Comparison of ENCODE assay signal across 9 cellular contexts in the genomic region with DNA sequence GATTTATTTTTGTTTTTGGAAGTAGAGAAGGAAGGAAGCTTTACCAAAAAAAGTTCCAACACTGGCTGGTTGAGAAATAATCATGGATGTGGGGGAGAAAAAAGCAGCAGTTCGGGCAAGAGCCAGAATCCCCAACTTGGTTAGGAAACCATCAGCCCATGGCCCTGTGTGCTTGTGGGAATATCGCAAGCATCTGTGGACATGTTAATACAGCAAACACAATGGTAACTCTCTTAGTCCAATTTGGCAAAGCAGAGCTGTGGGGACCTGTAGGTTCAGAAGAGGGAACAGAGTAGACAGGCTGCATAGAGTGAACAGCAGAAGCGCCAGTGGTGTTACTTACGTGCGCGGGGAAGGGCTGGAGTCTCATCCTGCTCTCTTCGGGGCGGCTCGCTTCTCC. TPM values are rescaled to one million over a fixed set of nuclear protein-coding genes. Genes with fewer than 3 reads are reported as not detected.
DNase-seq lines count a peak whose midpoint lies in the region; ATAC-seq and TF ChIP-seq lines count a peak whose summit lies in the region.
"Had no signal": no experiment of that assay in that cellular context is flagged by ENCODE, and none has a peak within 500 bp of the region (broad histone marks: within the 10 kb centered on the region; RNA-seq: fewer than 3 reads in every experiment).

No MANE protein-coding gene starts in this region.

- peak overlapping the region; percentile 8 for H3K9ac ChIP-seq in iPS-15b (ENCODE audit: low read depth, low read length)

- H3K27me3 Mint-ChIP-seq in GM23338 (ENCODE audit: insufficient read depth, low read depth, poor library complexity), result peaks cover 4% of the 10 kb centered on the region
- H3K27me3 Mint-ChIP-seq in activated CD8-positive, alpha-beta T cell treated with anti-CD3 and anti-CD28 coated beads, Interleukin-2, amount 10 ng/mL, durations not matched to agents 7 days and 5 days (ENCODE audit: low read depth), result no peaks in the 10 kb centered on the region

- POLR2A ChIA-PET in activated CD8-positive, alpha-beta T cell treated with anti-CD3 and anti-CD28 coated beads, Interleukin-2, amount 10 ng/mL, durations not matched to agents 7 days and 5 days (lab: Charles Lee), result no interaction called here

- H3K36me3 Mint-ChIP-seq in GM23338 (ENCODE audit: low read depth), result peaks cover 6% of the 10 kb centered on the region; the same call in 2 of the 3 replicates
- H3K36me3 Mint-ChIP-seq in activated CD8-positive, alpha-beta T cell treated with anti-CD3 and anti-CD28 coated beads, Interleukin-2, amount 10 ng/mL, durations not matched to agents 7 days and 5 days (ENCODE audit: low read depth), result peaks cover 62% of the 10 kb centered on the region

- H3K27me3 ChIP-seq in GM23338 (ENCODE audit: insufficient read depth) (no peaks in the 10 kb centered on the region), iPS-15b (ENCODE audit: control insufficient read depth, insufficient read depth, low read length) (no peaks in the 10 kb centered on the region)
- H3K27me3 ChIP-seq: gastrocnemius medialis had no signal

- H3K4me2 ChIP-seq in GM23338, result no peak overlapping the region

- H3K79me2 ChIP-seq in GM23338 (replicated peaks; ENCODE audit: insufficient read depth), result no peaks in the 10 kb centered on the region

- no peaks in the 10 kb centered on the region; the same call in 1 of the 2 replicates for H4K20me1 ChIP-seq in GM23338 (replicated peaks; ENCODE audit: insufficient read depth)

- no peak overlapping the region for H2AFZ ChIP-seq in GM23338

- no peak for TF ChIP-seq CTCF in GM23338 (conservative IDR thresholded peaks at IDR 0.05; ENCODE audit: low read depth in 2 of 2)

- H3K9me3 ChIP-seq in iPS-15b (ENCODE audit: control insufficient read depth, insufficient read depth, low read length), result no peaks in the 10 kb centered on the region
- H3K9me3 ChIP-seq: gastrocnemius medialis had no signal

- DNase-seq in GM23338 (ENCODE audit: low spot score) (no peak), sciatic nerve (ENCODE audit: low spot score) (no peak), NCI-H82 treated with DMSO at 0.1 percent for 48 hours (lab: John Stamatoyannopoulos, UW; ENCODE audit: unreplicated experiment) (no peak), NCI-H2081 treated with DMSO at 0.1 percent for 48 hours (lab: John Stamatoyannopoulos, UW) (no peak)
- DNase-seq in activated CD8-positive, alpha-beta T cell treated with anti-CD3 and anti-CD28 coated beads, Interleukin-2, amount 10 ng/mL, durations not matched to agents 7 days and 5 days, result no peak
- no peak for DNase-seq in activated effector memory CD4-positive, alpha-beta T cell treated with anti-CD3 and anti-CD28 coated beads, Interleukin-2, amount 50 U/mL, for 16 hours
- DNase-seq: gastrocnemius medialis had no signal

- intact Hi-C loops in sciatic nerve (cut with DNase I), result no loop called here

- peaks cover 18% of the 10 kb centered on the region for H3K4me1 ChIP-seq in GM23338 (ENCODE audit: insufficient read depth)
- H3K4me1 ChIP-seq in iPS-15b (ENCODE audit: control insufficient read depth, insufficient read depth, low read length), result peaks cover 18% of the 10 kb centered on the region

- H3K36me3 ChIP-seq in GM23338 (ENCODE audit: insufficient read depth), result peaks cover 9% of the 10 kb centered on the region; the same call in 1 of the 2 replicates
- H3K36me3 ChIP-seq in iPS-15b (ENCODE audit: control insufficient read depth, insufficient read depth, low read length), result peaks cover 3% of the 10 kb centered on the region

- H3F3A ChIP-seq in GM23338 (replicated peaks; ENCODE audit: low read depth), result 0 out of 2 replicates have a peak, but pooled peaks cover 3% of the 10 kb centered on the region

- peak overlapping the region; percentile 61; the same call in 1 of the 2 replicates for H3K27ac ChIP-seq in GM23338 (ENCODE audit: low read depth)

- H3K4me3 ChIP-seq in GM23338 (no peak overlapping the region), iPS-15b (ENCODE audit: low read depth, low read length) (no peak overlapping the region)
- H3K4me3 ChIP-seq: gastrocnemius medialis had no signal

- CTCF ChIA-PET in activated CD8-positive, alpha-beta T cell treated with anti-CD3 and anti-CD28 coated beads, Interleukin-2, amount 10 ng/mL, durations not matched to agents 7 days and 5 days (lab: Charles Lee), result interaction anchor here (0.9 to 1.9 kb wide), 3 partner anchors 13 to 94 kb away, joined by 3 to 6 read pairs (median 4); no protein-coding TSS in a partner anchor

- peak overlapping the region; percentile 42; the same call in 2 of the 3 replicates for H3K4me3 Mint-ChIP-seq in GM23338
- H3K4me3 Mint-ChIP-seq in activated CD8-positive, alpha-beta T cell treated with anti-CD3 and anti-CD28 coated beads, Interleukin-2, amount 10 ng/mL, durations not matched to agents 7 days and 5 days, result no peak overlapping the region

- no peaks in the 10 kb centered on the region for H3K9me2 ChIP-seq in GM23338 (ENCODE audit: insufficient read depth)

- H3K9me3 Mint-ChIP-seq in GM23338, result no peaks in the 10 kb centered on the region
- no peaks in the 10 kb centered on the region for H3K9me3 Mint-ChIP-seq in activated CD8-positive, alpha-beta T cell treated with anti-CD3 and anti-CD28 coated beads, Interleukin-2, amount 10 ng/mL, durations not matched to agents 7 days and 5 days (ENCODE audit: insufficient read depth)

- H3K4me1 Mint-ChIP-seq in GM23338, result peaks cover 36% of the 10 kb centered on the region
- peaks cover 24% of the 10 kb centered on the region for H3K4me1 Mint-ChIP-seq in activated CD8-positive, alpha-beta T cell treated with anti-CD3 and anti-CD28 coated beads, Interleukin-2, amount 10 ng/mL, durations not matched to agents 7 days and 5 days (ENCODE audit: low read depth)

- H3K27ac Mint-ChIP-seq in GM23338, result peak overlapping the region; percentile 91
- peak overlapping the region; percentile 72 for H3K27ac Mint-ChIP-seq in activated CD8-positive, alpha-beta T cell treated with anti-CD3 and anti-CD28 coated beads, Interleukin-2, amount 10 ng/mL, durations not matched to agents 7 days and 5 days

- ATAC-seq in GM23338 (no peak), sciatic nerve (peak; percentile 57), GM18870 (IDR thresholded peaks at IDR 0.05; ENCODE audit: unreplicated experiment) (no peak)
- ATAC-seq in activated CD8-positive, alpha-beta T cell treated with anti-CD3 and anti-CD28 coated beads, Interleukin-2, amount 10 ng/mL, durations not matched to agents 7 days and 5 days, result no peak
- ATAC-seq: gastrocnemius medialis had no signal

TF ChIP-seq in GM23338, 12 proteins besides CTCF, POLR2A, EP300 and RAD21:
- no peak for TF ChIP-seq NANOG (IDR thresholded peaks at IDR 0.05; ENCODE audit: borderline replicate concordance)
- no peak for TF ChIP-seq EZH2phosphoT487 (IDR thresholded peaks at IDR 0.05; ENCODE audit: unreplicated experiment)
TF ChIP-seq in GM23338: peak in this region for 0.

RNA-seq across cellular contexts. Expression of a gene that starts 46.8 kb away (rescaled TPM):
- 2.4 and 3.1 TPM in 2 replicates for total RNA-seq in GM23338 (2014; rRNA removed; shearing (Covaris generic))
- polyA plus RNA-seq in GM23338 (2016; fragmentation: Nextera tagmentation; extraction: Ambion mirVana), result 6.2 and 7.4 TPM in 2 replicates
- total RNA-seq in activated CD8-positive, alpha-beta T cell treated with anti-CD3 and anti-CD28 coated beads, Interleukin-2, amount 10 ng/mL, durations not matched to agents 7 days and 5 days, result 10 to 100 TPM; 31.0 to 33.3 TPM
- total RNA-seq in sciatic nerve, result 26.7 TPM

RNA-seq across cellular contexts. Expression of a gene that starts 49.3 kb away (rescaled TPM):
- 20.9 and 23.1 TPM in 2 replicates for total RNA-seq in GM23338 (2014; rRNA removed; shearing (Covaris generic))
- 9.4 and 15.8 TPM in 2 replicates for polyA plus RNA-seq in GM23338 (2016; fragmentation: Nextera tagmentation; extraction: Ambion mirVana)
- 10 to 100 TPM; 86.6 to 87.7 TPM for total RNA-seq in activated CD8-positive, alpha-beta T cell treated with anti-CD3 and anti-CD28 coated beads, Interleukin-2, amount 10 ng/mL, durations not matched to agents 7 days and 5 days
- total RNA-seq in sciatic nerve, result 66.6 TPM

RNA-seq across cellular contexts. Expression of a gene that starts 52.3 kb away (rescaled TPM):
- 24.7 and 25.6 TPM in 2 replicates for total RNA-seq in GM23338 (2014; rRNA removed; shearing (Covaris generic))
- 5.7 and 6.2 TPM in 2 replicates for polyA plus RNA-seq in GM23338 (2016; fragmentation: Nextera tagmentation; extraction: Ambion mirVana)
- 10 to 100 TPM; 76.0 to 78.1 TPM for total RNA-seq in activated CD8-positive, alpha-beta T cell treated with anti-CD3 and anti-CD28 coated beads, Interleukin-2, amount 10 ng/mL, durations not matched to agents 7 days and 5 days
- 41.1 TPM for total RNA-seq in sciatic nerve
